In genomic region chr11:87043894-87044293, GRCh38 we compare ENCODE assay signal across 32 cellular contexts.
"Had no signal": no experiment of that assay in that cellular context is flagged by ENCODE, and none has a peak within 500 bp of the region (broad histone marks: within the 10 kb centered on the region; RNA-seq: fewer than 3 reads in every experiment).

No MANE protein-coding gene starts in this region.

- H3K4me3 Mint-ChIP-seq: naive thymus-derived CD8-positive, alpha-beta T cell; natural killer cell treated with Interleukin-12 subunit alpha and Interleukin-12 subunit beta and Interleukin-15 and Interleukin-18, amount 100 ng/mL, for 72 hours; nephron progenitor cell; neural crest cell; stimulated activated memory B cell treated with anti-CD40 and anti-IgM and Interleukin-4, amounts not matched to agents 10 μg/mL and 1 μg/mL and 100 μg/mL, for 72 hours; stimulated activated naive CD8-positive, alpha-beta T cell treated with anti-CD3 and anti-CD28 coated beads, Interleukin-15, amount 100 ng/mL, for 72 hours had no signal

- FAIRE-seq: urothelium cell line had no signal

- H3K27ac ChIP-seq: neutrophil, ovary, parathyroid adenoma, psoas muscle, skin epidermis, spleen, thoracic aorta, thyroid gland, tibial nerve, upper lobe of left lung, vagina had no signal

- DNase-seq: naive B cell; naive thymus-derived CD8-positive, alpha-beta T cell; nephron progenitor cell; occipital lobe; ovary; posterior cingulate gyrus; psoas muscle; right cardiac atrium; spleen; stimulated activated CD4-positive, alpha-beta T cell treated with anti-CD3 and anti-CD28 coated beads, Interleukin-12 subunit alpha, Interleukin-12 subunit beta, amount 100 ng/mL, for 4 hours; stimulated activated CD4-positive, alpha-beta T cell treated with anti-CD3 and anti-CD28 coated beads, Interleukin-1b, Interleukin-23, amount 100 ng/mL, for 48 hours; stimulated activated CD4-positive, alpha-beta T cell treated with anti-CD3 and anti-CD28 coated beads, Interleukin-2, amount 100 ng/mL, for 48 hours; stimulated activated CD4-positive, alpha-beta T cell treated with anti-CD3 and anti-CD28 coated beads, Interleukin-4, amount 100 ng/mL, for 24 hours; stimulated activated naive CD4-positive, alpha-beta T cell; stimulated activated naive CD8-positive, alpha-beta T cell treated with anti-CD3 and anti-CD28 coated beads, Interleukin-15, amount 100 ng/mL, for 72 hours; stimulated activated naive CD8-positive, alpha-beta T cell treated with anti-CD3 and anti-CD28 coated beads, Interleukin-15, Interleukin-2, amounts not matched to agents 100 U/mL and 50 U/mL, for 24 hours; thyroid gland; trophoblast cell; upper lobe of left lung had no signal

- H3K9me3 ChIP-seq: neutrophil, ovary, psoas muscle, spleen, thoracic aorta, thyroid gland, tibial nerve, upper lobe of left lung, vagina had no signal

- H3K9me3 Mint-ChIP-seq: naive B cell; natural killer cell treated with Interleukin-12 subunit alpha and Interleukin-12 subunit beta and Interleukin-15 and Interleukin-18, amount 100 ng/mL, for 72 hours; stimulated activated memory B cell treated with anti-CD40 and anti-IgM and Interleukin-4, amounts not matched to agents 10 μg/mL and 1 μg/mL and 100 μg/mL, for 72 hours; stimulated activated naive CD8-positive, alpha-beta T cell treated with anti-CD3 and anti-CD28 coated beads, Interleukin-15, amount 100 ng/mL, for 72 hours had no signal

- H3K4me1 ChIP-seq: parathyroid adenoma had no signal

- H3K27me3 Mint-ChIP-seq: naive B cell; naive thymus-derived CD8-positive, alpha-beta T cell; natural killer cell treated with Interleukin-12 subunit alpha and Interleukin-12 subunit beta and Interleukin-15 and Interleukin-18, amount 100 ng/mL, for 72 hours; progenitor cell of endocrine pancreas; stimulated activated memory B cell treated with anti-CD40 and anti-IgM and Interleukin-4, amounts not matched to agents 10 μg/mL and 1 μg/mL and 100 μg/mL, for 72 hours; stimulated activated naive CD8-positive, alpha-beta T cell treated with anti-CD3 and anti-CD28 coated beads, Interleukin-15, amount 100 ng/mL, for 72 hours had no signal

- H2AFZ ChIP-seq: parathyroid adenoma had no signal

- H3K27ac Mint-ChIP-seq: naive thymus-derived CD8-positive, alpha-beta T cell; natural killer cell treated with Interleukin-12 subunit alpha and Interleukin-12 subunit beta and Interleukin-15 and Interleukin-18, amount 100 ng/mL, for 72 hours; nephron progenitor cell; progenitor cell of endocrine pancreas; stimulated activated memory B cell treated with anti-CD40 and anti-IgM and Interleukin-4, amounts not matched to agents 10 μg/mL and 1 μg/mL and 100 μg/mL, for 72 hours; stimulated activated naive CD8-positive, alpha-beta T cell treated with anti-CD3 and anti-CD28 coated beads, Interleukin-15, amount 100 ng/mL, for 72 hours had no signal

- H3K27me3 ChIP-seq: neutrophil, ovary, spleen, thyroid gland, tibial nerve, upper lobe of left lung, vagina had no signal

- H3K9ac ChIP-seq: parathyroid adenoma had no signal

- H3K4me2 ChIP-seq: smooth muscle cell had no signal

- ATAC-seq: naive thymus-derived CD8-positive, alpha-beta T cell; natural killer cell treated with Interleukin-12 subunit alpha and Interleukin-12 subunit beta and Interleukin-15 and Interleukin-18, amount 100 ng/mL, for 72 hours; psoas muscle; right cardiac atrium; sciatic nerve; stimulated activated memory B cell treated with anti-CD40 and anti-IgM and Interleukin-4, amounts not matched to agents 10 μg/mL and 1 μg/mL and 100 μg/mL, for 72 hours; stimulated activated naive CD8-positive, alpha-beta T cell treated with anti-CD3 and anti-CD28 coated beads, Interleukin-15, amount 100 ng/mL, for 72 hours; stimulated activated naive CD8-positive, alpha-beta T cell treated with anti-CD3 and anti-CD28 coated beads, Interleukin-15, Interleukin-2, amounts not matched to agents 100 U/mL and 50 U/mL, for 24 hours had no signal

- H3K4me3 ChIP-seq: ovary, psoas muscle, skin epidermis, smooth muscle cell, spleen, thoracic aorta, thyroid gland, tibial nerve, upper lobe of left lung, vagina had no signal

- H3K36me3 ChIP-seq: neutrophil, ovary, vagina had no signal
